Comparison of ENCODE assay signal across 22 cellular contexts in the genomic region with DNA sequence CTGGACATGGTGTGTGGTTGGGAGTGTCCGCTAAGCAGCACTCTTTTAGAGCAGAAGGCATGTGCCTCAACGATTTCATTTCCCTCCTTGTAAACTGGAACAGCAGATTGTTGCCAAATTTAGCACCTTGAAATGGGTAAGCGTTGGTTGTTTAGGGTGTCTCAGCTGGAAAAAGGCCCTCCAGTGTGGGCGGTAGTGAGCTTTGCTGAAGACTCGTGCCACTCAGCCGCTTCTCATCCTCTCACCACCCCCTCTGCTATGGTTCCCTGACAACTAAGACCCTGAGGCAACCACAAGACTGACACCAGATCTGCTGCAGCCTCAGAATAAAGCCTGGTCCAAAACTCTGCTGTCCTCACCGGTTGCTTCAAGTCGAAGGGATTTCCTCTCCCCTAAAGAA. TPM values are rescaled to one million over a fixed set of nuclear protein-coding genes. Genes with fewer than 3 reads are reported as not detected.
"Had no signal": no experiment of that assay in that cellular context is flagged by ENCODE, and none has a peak within 500 bp of the region (broad histone marks: within the 10 kb centered on the region; RNA-seq: fewer than 3 reads in every experiment).

No MANE protein-coding gene starts in this region.

- H3K27me3 ChIP-seq: body of pancreas, hepatocyte, sigmoid colon, spleen, suprapubic skin, vagina had no signal

- ATAC-seq: activated T-cell treated with anti-CD3 and anti-CD28 coated beads, Interleukin-2, amount 50 U/mL, for 4 hours; body of pancreas; effector memory CD8-positive, alpha-beta T cell; left colon had no signal

- H3K27ac Mint-ChIP-seq: nephron had no signal

- H3K9me3 Mint-ChIP-seq: activated T-cell treated with anti-CD3 and anti-CD28 coated beads, Interleukin-2, amount 50 U/mL, for 4 hours; effector memory CD8-positive, alpha-beta T cell; nephron had no signal

- H3K4me3 Mint-ChIP-seq: activated T-cell treated with anti-CD3 and anti-CD28 coated beads, Interleukin-2, amount 50 U/mL, for 4 hours; effector memory CD8-positive, alpha-beta T cell; nephron had no signal

- H3K4me2 ChIP-seq: hepatocyte had no signal

- H3K4me3 ChIP-seq: body of pancreas, hepatocyte, lung, sigmoid colon, spleen, suprapubic skin, vagina had no signal

- H3K4me1 ChIP-seq: body of pancreas, spleen, suprapubic skin had no signal

- DNase-seq: activated CD4-positive, alpha-beta T cell treated with anti-CD3 and anti-CD28 coated beads, Interleukin-2, amount 50 U/mL, for 4 hours; activated CD4-positive, CD25-positive, alpha-beta regulatory T cell; activated effector memory CD4-positive, alpha-beta T cell treated with Interleukin-2 at 50 U/mL for 16 hours; activated naive CD4-positive, alpha-beta T cell treated with anti-CD3 and anti-CD28 coated beads, Interleukin-2, amount 50 U/mL, for 16 hours; activated T-cell treated with anti-CD3 and anti-CD28 coated beads, Interleukin-2, amount 50 U/mL, for 4 hours; body of pancreas; effector memory CD8-positive, alpha-beta T cell; foreskin fibroblast; islet precursor cell; left colon; sigmoid colon; spleen; stimulated activated naive CD4-positive, alpha-beta T cell treated with Interleukin-2 at 50 U/mL for 16 hours; T-helper 1 cell; T-helper 9 cell; trophoblast cell had no signal

- H3K4me1 Mint-ChIP-seq: nephron had no signal

- H3K27ac ChIP-seq: body of pancreas, hepatocyte, sigmoid colon, spleen, suprapubic skin, vagina had no signal

- H2AFZ ChIP-seq: hepatocyte had no signal

- H3K9me3 ChIP-seq: body of pancreas, sigmoid colon, spleen, suprapubic skin, vagina had no signal

- H3K27me3 Mint-ChIP-seq: effector memory CD8-positive, alpha-beta T cell had no signal

RNA-seq across cellular contexts. Expression of gene FERMT3, which starts 9.9 kb away (rescaled TPM):
- total RNA-seq: renal cortical epithelial cell had no signal
- polyA plus RNA-seq: hepatocyte had no signal
